In the genomic region with DNA sequence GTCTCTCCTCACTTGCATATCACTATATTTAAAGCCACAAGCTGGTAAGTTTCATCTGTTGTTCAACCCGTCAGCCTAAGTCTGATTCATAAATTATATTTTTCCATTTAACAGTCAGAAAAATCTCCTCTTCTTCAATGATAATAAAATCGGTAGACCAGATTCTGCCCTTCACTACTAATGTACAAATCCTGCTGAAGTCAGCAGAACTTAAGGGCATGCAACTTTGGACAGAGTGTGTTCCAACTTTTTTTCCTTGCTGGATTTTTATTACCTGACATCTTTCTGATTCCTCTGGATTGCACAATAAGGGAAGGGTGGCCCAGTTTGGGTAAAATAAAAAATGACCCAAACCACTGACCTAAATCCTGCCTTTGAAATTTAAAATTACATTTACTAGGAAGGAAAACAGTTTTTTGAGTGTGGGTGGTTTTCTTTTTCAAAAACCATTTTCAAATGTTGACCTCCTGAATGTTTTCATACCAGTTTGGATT, we compare ENCODE assay signal across 17 cellular contexts.
DNase-seq lines count a peak whose midpoint lies in the region; ATAC-seq, FAIRE-seq and TF ChIP-seq lines count a peak whose summit lies in the region.
"Had no signal": no experiment of that assay in that cellular context is flagged by ENCODE, and none has a peak within 500 bp of the region (broad histone marks: within the 10 kb centered on the region; RNA-seq: fewer than 3 reads in every experiment).

No MANE protein-coding gene starts in this region.

- TF ChIP-seq CTCF in A549 (IDR thresholded peaks at IDR 0.05), result no peak
- no peak for TF ChIP-seq CTCF in osteocyte (IDR thresholded peaks at IDR 0.05)
- no peak for TF ChIP-seq CTCF in vagina (IDR thresholded peaks at IDR 0.05)

- TF ChIP-seq POLR2A in A549 (IDR thresholded peaks at IDR 0.05; ENCODE audit: low read length) (no peak), vagina (IDR thresholded peaks at IDR 0.05) (no peak)

- 55% methylated on average over 2 of the region's 2 CpGs for WGBS in A549 (ENCODE audit: missing lambda C conversion rate)

- ATAC-seq in A549, result no peak
- ATAC-seq: CD8-positive, alpha-beta T cell; GM12878 had no signal

- H3K9me3 Mint-ChIP-seq in osteocyte (ENCODE audit: unreplicated experiment), result peaks cover 10% of the 10 kb centered on the region

- no peak for TF ChIP-seq EP300 in A549 (IDR thresholded peaks at IDR 0.05)

- H3K4me1 ChIP-seq in A549 (no peaks in the 10 kb centered on the region), vagina (peaks cover 7% of the 10 kb centered on the region)
- H3K4me1 ChIP-seq: BLaER1 treated with 17β-estradiol and CSF1 and Interleukin-3, amounts not matched to agents 10 nM and 100 nM; HAP-1 had no signal

- DNase-seq in A549 (ENCODE audit: low read depth in 1 of 2, low spot score in 1 of 2) (no peak), dedifferentiated amniotic fluid mesenchymal stem cell (ENCODE audit: extremely low spot score) (peak; percentile 16), osteocyte (ENCODE audit: extremely low spot score, unreplicated experiment) (no peak), vagina (ENCODE audit: extremely low spot score in 2 of 2) (no peak), globus pallidus (ENCODE audit: low spot score) (no peak), NCI-H1048 (lab: John Stamatoyannopoulos, UW) (no peak)
- DNase-seq in stimulated activated CD8-positive, alpha-beta memory T cell treated with anti-CD3 and anti-CD28 coated beads, Interleukin-4, amount 100 ng/mL, for 48 hours, result no peak
- DNase-seq: 8988T; Calu3; CD8-positive, alpha-beta T cell; DMS53; DND-41; EL had no signal

- H3K4me1 Mint-ChIP-seq in osteocyte (ENCODE audit: unreplicated experiment), result peaks cover 21% of the 10 kb centered on the region
- H3K4me1 Mint-ChIP-seq: B cell had no signal

- no peaks in the 10 kb centered on the region for H3K27me3 Mint-ChIP-seq in osteocyte (ENCODE audit: unreplicated experiment)
- H3K27me3 Mint-ChIP-seq: B cell had no signal

- H3K9me3 ChIP-seq in A549 (0 out of 3 replicates have a peak, but pooled peaks cover 2% of the 10 kb centered on the region), vagina (no peaks in the 10 kb centered on the region)
- H3K9me3 ChIP-seq: HAP-1 had no signal

- H3K27ac Mint-ChIP-seq in osteocyte (ENCODE audit: unreplicated experiment), result peak overlapping the region; percentile 92
- H3K27ac Mint-ChIP-seq: B cell; CD8-positive, alpha-beta T cell had no signal

- H3K36me3 ChIP-seq in vagina, result no peaks in the 10 kb centered on the region
- H3K36me3 ChIP-seq: BLaER1 treated with 17β-estradiol and CSF1 and Interleukin-3, amounts not matched to agents 10 nM and 100 nM; HAP-1 had no signal

- no peaks in the 10 kb centered on the region for H3K27me3 ChIP-seq in vagina
- H3K27me3 ChIP-seq: BLaER1 treated with 17β-estradiol and CSF1 and Interleukin-3, amounts not matched to agents 10 nM and 100 nM had no signal

- intact Hi-C loops in vagina (cut with DNase I), result no loop called here

- CTCF ChIA-PET in A549 (lab: Yijun Ruan, JAX), result interaction anchor here (0.6 to 1.0 kb wide), 2 partner anchors 9 to 163 kb away, joined by 3 read pairs; no protein-coding TSS in a partner anchor

- no peak for TF ChIP-seq RAD21 in A549 (conservative IDR thresholded peaks at IDR 0.05 in 1 of 2, IDR thresholded peaks at IDR 0.05 in 1 of 2)

- FAIRE-seq in A549 (lab: Jason Lieb, UNC), result no peak
- FAIRE-seq: GM12878 had no signal

- H3K27ac ChIP-seq in A549 (no peak overlapping the region), vagina (peak overlapping the region; percentile 29)
- H3K27ac ChIP-seq: BLaER1 treated with 17β-estradiol and CSF1 and Interleukin-3, amounts not matched to agents 10 nM and 100 nM had no signal

- H3K4me3 ChIP-seq in A549, result no peak overlapping the region
- H3K4me3 ChIP-seq in vagina, result no peak overlapping the region
- H3K4me3 ChIP-seq: BLaER1 treated with 17β-estradiol and CSF1 and Interleukin-3, amounts not matched to agents 10 nM and 100 nM; GM12878; HAP-1 had no signal

- H3K4me3 Mint-ChIP-seq in osteocyte (ENCODE audit: unreplicated experiment), result no peak overlapping the region
- H3K4me3 Mint-ChIP-seq: B cell; CD8-positive, alpha-beta T cell had no signal

- H3K36me3 Mint-ChIP-seq in osteocyte (ENCODE audit: unreplicated experiment), result peaks cover 16% of the 10 kb centered on the region
- H3K36me3 Mint-ChIP-seq: CD8-positive, alpha-beta T cell had no signal

- POLR2A ChIA-PET in A549 (lab: Yijun Ruan, JAX), result interaction anchor here (0.7 kb wide), 1 partner anchor 17 kb away, joined by 7 read pairs; no protein-coding TSS in a partner anchor

- H3K4me2 ChIP-seq in A549, result no peak overlapping the region
- H3K4me2 ChIP-seq: BLaER1 treated with 17β-estradiol and CSF1 and Interleukin-3, amounts not matched to agents 10 nM and 100 nM had no signal

TF ChIP-seq in A549, 52 proteins besides CTCF, POLR2A, EP300 and RAD21:
- TF ChIP-seq CEBPB (IDR thresholded peaks at IDR 0.05) (0 out of 4 replicates have a peak, but pooled peaks of 1 of the 2 experiments have one; percentile 26), MAFK (IDR thresholded peaks at IDR 0.05; ENCODE audit: partially characterized antibody) (peak; percentile 85), E2F6 (IDR thresholded peaks at IDR 0.05; ENCODE audit: borderline replicate concordance, low read depth) (no peak), HOXB5 (CRISPR knock-in tag; IDR thresholded peaks at IDR 0.05) (no peak), CBX8 (IDR thresholded peaks at IDR 0.05) (no peak), HMGXB4 (CRISPR knock-in tag; IDR thresholded peaks at IDR 0.05; ENCODE audit: borderline replicate concordance) (no peak), BHLHE40 (IDR thresholded peaks at IDR 0.05; ENCODE audit: low read depth, low read length) (no peak)
- TF ChIP-seq, protein P1, sequence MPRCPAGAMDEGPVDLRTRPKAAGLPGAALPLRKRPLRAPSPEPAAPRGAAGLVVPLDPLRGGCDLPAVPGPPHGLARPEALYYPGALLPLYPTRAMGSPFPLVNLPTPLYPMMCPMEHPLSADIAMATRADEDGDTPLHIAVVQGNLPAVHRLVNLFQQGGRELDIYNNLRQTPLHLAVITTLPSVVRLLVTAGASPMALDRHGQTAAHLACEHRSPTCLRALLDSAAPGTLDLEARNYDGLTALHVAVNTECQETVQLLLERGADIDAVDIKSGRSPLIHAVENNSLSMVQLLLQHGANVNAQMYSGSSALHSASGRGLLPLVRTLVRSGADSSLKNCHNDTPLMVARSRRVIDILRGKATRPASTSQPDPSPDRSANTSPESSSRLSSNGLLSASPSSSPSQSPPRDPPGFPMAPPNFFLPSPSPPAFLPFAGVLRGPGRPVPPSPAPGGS (IDR thresholded peaks at IDR 0.05), result no peak
